ENCODE assay signal across 22 cellular contexts in genomic region chr1:96633695-96634094, GRCh38.
"Had no signal": no experiment of that assay in that cellular context is flagged by ENCODE, and none has a peak within 500 bp of the region (broad histone marks: within the 10 kb centered on the region; RNA-seq: fewer than 3 reads in every experiment).

No MANE protein-coding gene starts in this region.

- H3K4me3 ChIP-seq: ascending aorta, SK-N-MC had no signal

- H3K27me3 Mint-ChIP-seq: activated CD4-positive, alpha-beta memory T cell treated with anti-CD3 and anti-CD28 coated beads, Interleukin-2, amount 10 ng/mL, durations not matched to agents 7 days and 5 days; activated naive CD4-positive, alpha-beta T cell treated with anti-CD3 and anti-CD28 coated beads, Interleukin-2, amount 50 U/mL, for 24 hours; brain had no signal

- H3K4me1 Mint-ChIP-seq: activated CD4-positive, alpha-beta memory T cell treated with anti-CD3 and anti-CD28 coated beads, Interleukin-2, amount 10 ng/mL, durations not matched to agents 7 days and 5 days; activated CD4-positive, alpha-beta T cell treated with anti-CD3 and anti-CD28 coated beads for 36 hours; activated naive CD4-positive, alpha-beta T cell treated with anti-CD3 and anti-CD28 coated beads, Interleukin-2, amount 50 U/mL, for 24 hours; brain had no signal

- H3K4me1 ChIP-seq: ascending aorta had no signal

- H3K27ac ChIP-seq: ascending aorta, SK-N-MC, VCaP had no signal

- H3K9me3 Mint-ChIP-seq: activated CD4-positive, alpha-beta memory T cell treated with anti-CD3 and anti-CD28 coated beads, Interleukin-2, amount 10 ng/mL, durations not matched to agents 7 days and 5 days; activated naive CD4-positive, alpha-beta T cell treated with anti-CD3 and anti-CD28 coated beads, Interleukin-2, amount 50 U/mL, for 24 hours; activated T-helper 1 cell treated with anti-CD3 and anti-CD28 coated beads, Interleukin-12 subunit alpha, Interleukin-12 subunit beta, Interleukin-2, Interleukin-4 antibody, amounts not matched to agents 30 ng/mL and 10 ng/mL and 1 ng/mL, durations not matched to agents 14 hours and 24 hours and 36 hours; brain had no signal

- H3K4me3 Mint-ChIP-seq: activated CD4-positive, alpha-beta memory T cell treated with anti-CD3 and anti-CD28 coated beads, Interleukin-2, amount 10 ng/mL, durations not matched to agents 7 days and 5 days; activated CD4-positive, alpha-beta T cell treated with anti-CD3 and anti-CD28 coated beads for 36 hours; activated naive CD4-positive, alpha-beta T cell treated with anti-CD3 and anti-CD28 coated beads, Interleukin-2, amount 50 U/mL, for 24 hours; activated T-helper 1 cell treated with anti-CD3 and anti-CD28 coated beads, Interleukin-12 subunit alpha, Interleukin-12 subunit beta, Interleukin-2, Interleukin-4 antibody, amounts not matched to agents 30 ng/mL and 10 ng/mL and 1 ng/mL, durations not matched to agents 14 hours and 24 hours and 36 hours; brain had no signal

- DNase-seq: activated CD4-positive, alpha-beta memory T cell treated with anti-CD3 and anti-CD28 coated beads, Interleukin-2, amount 10 ng/mL, durations not matched to agents 7 days and 5 days; activated CD4-positive, alpha-beta T cell treated with anti-CD3 and anti-CD28 coated beads for 36 hours; activated CD4-positive, alpha-beta T cell treated with anti-CD3 and anti-CD28 coated beads, Interleukin-2, amount 50 U/mL, for 1 hour; activated effector memory CD4-positive, alpha-beta T cell treated with Interleukin-2 at 50 U/mL for 16 hours; activated naive CD4-positive, alpha-beta T cell; Kasumi-1; KBM-7; MV-4-11; NCI-H1092 treated with DMSO at 0.1 percent for 48 hours; NCI-H1417 treated with DMSO at 0.1 percent for 48 hours; NCI-H1694; NCI-H2029; NCI-H446; NCI-H524; RPMI8226; T-helper 1 cell had no signal

- H3K36me3 Mint-ChIP-seq: activated naive CD4-positive, alpha-beta T cell treated with anti-CD3 and anti-CD28 coated beads, Interleukin-2, amount 50 U/mL, for 24 hours; brain had no signal

- H3K27me3 ChIP-seq: ascending aorta had no signal

- H3K36me3 ChIP-seq: ascending aorta had no signal

- H3K9me3 ChIP-seq: ascending aorta had no signal

- H3K27ac Mint-ChIP-seq: activated CD4-positive, alpha-beta memory T cell treated with anti-CD3 and anti-CD28 coated beads, Interleukin-2, amount 10 ng/mL, durations not matched to agents 7 days and 5 days; activated CD4-positive, alpha-beta T cell treated with anti-CD3 and anti-CD28 coated beads for 36 hours; activated naive CD4-positive, alpha-beta T cell treated with anti-CD3 and anti-CD28 coated beads, Interleukin-2, amount 50 U/mL, for 24 hours; activated T-helper 1 cell treated with anti-CD3 and anti-CD28 coated beads, Interleukin-12 subunit alpha, Interleukin-12 subunit beta, Interleukin-2, Interleukin-4 antibody, amounts not matched to agents 30 ng/mL and 10 ng/mL and 1 ng/mL, durations not matched to agents 14 hours and 24 hours and 36 hours; brain had no signal
